ENCODE assay signal across 8 cellular contexts in the genomic region with DNA sequence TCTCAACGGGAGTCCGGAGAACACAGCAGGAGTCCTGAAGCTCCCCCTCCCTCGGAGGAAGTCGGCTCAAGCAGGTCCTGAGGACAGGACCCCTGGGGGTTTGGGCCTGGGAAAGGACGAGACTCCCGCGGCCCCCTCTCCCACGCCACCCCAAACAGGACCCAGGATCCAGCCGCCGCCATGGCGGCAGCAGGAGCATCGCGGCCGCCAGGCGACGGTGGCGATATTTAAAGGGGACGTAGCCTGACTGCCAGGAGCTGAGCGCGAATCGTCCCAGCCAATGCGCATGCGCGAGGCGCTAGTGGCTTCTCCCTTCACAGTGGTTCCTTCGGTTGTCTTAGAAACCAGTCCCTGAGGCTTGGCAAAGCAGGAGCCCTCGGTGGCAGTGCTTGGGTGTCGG.
DNase-seq lines count a peak whose midpoint lies in the region; ATAC-seq and TF ChIP-seq lines count a peak whose summit lies in the region.
"Not testable (repeated sequence)": the region's sequence is repeated elsewhere in the genome, so short reads cannot be mapped to it uniquely, and the experiment has no call there.

No MANE protein-coding gene starts in this region.

- DNase-seq in AG04450 (ENCODE audit: low read depth, low spot score) (peak; percentile 21), HS-5 (ENCODE audit: low read depth) (peak; percentile 49), astrocyte of the cerebellum (ENCODE audit: low read depth) (peak; percentile 28), head of caudate nucleus (peak; percentile 19 to 94 (median 80)), natural killer cell (peak; percentile 51)
- peak; percentile 52 for DNase-seq in activated CD4-positive, CD25-positive, alpha-beta regulatory T cell treated with anti-CD3 and anti-CD28 coated beads, Interleukin-2, amount 50 U/mL, for 72 hours
- DNase-seq in stimulated activated CD4-positive, alpha-beta T cell treated with anti-CD3 and anti-CD28 coated beads, TNF-alpha, amount 100 ng/mL, for 24 hours (ENCODE audit: low read depth in 3 of 3) = peak; percentile 43 to 73 (median 51)

- POLR2A ChIA-PET in AG04450 (lab: Yijun Ruan, JAX) = not testable (repeated sequence)

- H3K27me3 ChIP-seq in AG04450 (ENCODE audit: control insufficient read depth, insufficient read depth, low read length) = not testable (repeated sequence)

- H3K4me3 Mint-ChIP-seq in natural killer cell = not testable (repeated sequence)

- not testable (repeated sequence) for H3K27ac ChIP-seq in AG04450 (ENCODE audit: low read depth, low read length)

- H3K4me3 ChIP-seq in AG04450 (ENCODE audit: low read depth, low read length) = 0 out of 2 replicates have a peak overlapping the region, but pooled peaks have one; percentile 7
- H3K4me3 ChIP-seq in astrocyte of the cerebellum (ENCODE audit: low read depth, low read length) = peak overlapping the region; percentile 35

- H3K27ac Mint-ChIP-seq in natural killer cell = not testable (repeated sequence)

- H3K9me3 ChIP-seq in AG04450 (ENCODE audit: control insufficient read depth, insufficient read depth, low read length) = peaks cover 75% of the 10 kb centered on the region

- not testable (repeated sequence) for H3K36me3 Mint-ChIP-seq in natural killer cell

- not testable (repeated sequence) for H3K4me1 Mint-ChIP-seq in natural killer cell

- CTCF ChIA-PET in AG04450 (lab: Charles Lee) = not testable (repeated sequence)

- peaks cover 7 to 13% of the 10 kb centered on the region in 2 donors for H3K9me3 Mint-ChIP-seq in natural killer cell

- TF ChIP-seq CTCF in AG04450 (IDR thresholded peaks at IDR 0.05; ENCODE audit: low read depth, low read length); astrocyte of the cerebellum (IDR thresholded peaks at IDR 0.05; ENCODE audit: low read depth, low read length, missing control alignments); natural killer cell (IDR thresholded peaks at IDR 0.05): not testable (repeated sequence)

- in situ Hi-C loops in astrocyte of the cerebellum (cut with HindIII; ENCODE audit: low sequenced_read_pairs) = not testable (repeated sequence)

- intact Hi-C loops in head of caudate nucleus (cut with DNase I); natural killer cell (cut with micrococcal nuclease): not testable (repeated sequence)

- H3K27me3 Mint-ChIP-seq in natural killer cell (ENCODE audit: low read depth in 2 of 2) = not testable (repeated sequence)

- ATAC-seq in GM19452 (IDR thresholded peaks at IDR 0.05; ENCODE audit: unreplicated experiment) = peak; percentile 89
- peak; percentile 73 to 85 (median 79) for ATAC-seq in natural killer cell

Comparison
In these comparisons a context has a peak if more than half of its experiments do, and no peak if none do; other contexts are left out.
1. DNase-seq: peak in every context shown above with its lines; median percentile 80 in head of caudate nucleus; 52 in activated CD4-positive, CD25-positive, alpha-beta regulatory T cell treated with anti-CD3 and anti-CD28 coated beads, Interleukin-2, amount 50 U/mL, for 72 hours; 51 in natural killer cell; 51 in stimulated activated CD4-positive, alpha-beta T cell treated with anti-CD3 and anti-CD28 coated beads, TNF-alpha, amount 100 ng/mL, for 24 hours; 49 in HS-5; 28 in astrocyte of the cerebellum; 21 in AG04450.